Comparison of ENCODE assay signal across 1 cellular context in the genomic region with DNA sequence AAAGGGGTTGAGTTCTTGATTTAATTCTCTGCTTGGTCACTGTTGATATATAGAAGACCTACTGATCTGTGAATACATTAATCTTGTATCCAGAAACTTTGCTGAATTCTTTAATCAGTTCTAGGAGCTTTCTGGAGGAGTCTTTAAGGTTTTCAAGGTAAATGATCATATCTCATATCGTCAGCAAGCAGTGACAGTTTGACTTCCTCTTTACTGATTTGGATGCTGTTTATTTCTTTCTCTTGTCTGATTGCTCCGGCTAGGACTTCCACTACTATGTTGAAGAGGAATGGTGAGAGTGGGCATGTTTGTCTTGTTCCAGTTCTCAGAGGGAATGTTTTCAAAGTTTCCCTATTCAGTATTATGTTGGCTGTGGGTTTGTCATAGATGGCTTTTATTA.
TF ChIP-seq lines count a peak whose summit lies in the region.
"Not testable (repeated sequence)": the region's sequence is repeated elsewhere in the genome, so short reads cannot be mapped to it uniquely, and the experiment has no call there.

No MANE protein-coding gene starts in this region.

TF ChIP-seq in K562, 482 proteins besides CTCF, POLR2A, EP300 and RAD21:
- TF ChIP-seq SOX6 (IDR thresholded peaks at IDR 0.05) (0 out of 2 replicates have a peak, but pooled peaks have one; percentile 14), RCOR1 (IDR thresholded peaks at IDR 0.05; ENCODE audit: borderline replicate concordance in 1 of 2, low read depth in 2 of 2, low read length in 2 of 2) (0 out of 4 replicates have a peak, but pooled peaks of 1 of the 2 experiments have one; percentile 11), ZEB2 (IDR thresholded peaks at IDR 0.05) (peak; percentile 71), SMARCE1 (IDR thresholded peaks at IDR 0.05) (peak; percentile 75), DPF2 (IDR thresholded peaks at IDR 0.05) (peak; percentile 60; the same call in 1 of the 2 replicates), ARID1B (IDR thresholded peaks at IDR 0.05) (peak; percentile 72), TRIM24 (IDR thresholded peaks at IDR 0.05) (peak; percentile 30 to 74; a peak in 2 of 4 replicates), MEIS2 (IDR thresholded peaks at IDR 0.05; ENCODE audit: partially characterized antibody) (peak; percentile 62), MTA1 (IDR thresholded peaks at IDR 0.05; ENCODE audit: borderline replicate concordance) (0 out of 2 replicates have a peak, but pooled peaks have one; percentile 15), CBFA2T3 (IDR thresholded peaks at IDR 0.05) (peak; percentile 34; the same call in 1 of the 2 replicates), SPI1 (IDR thresholded peaks at IDR 0.05; ENCODE audit: borderline replicate concordance, low read depth, low read length) (peak; percentile 81), TAL1 (IDR thresholded peaks at IDR 0.05) (peak; percentile 39; the same call in 1 of the 2 replicates), CTBP1 (IDR thresholded peaks at IDR 0.05; ENCODE audit: borderline replicate concordance) (0 out of 2 replicates have a peak, but pooled peaks have one; percentile 19)
- TF ChIP-seq, protein P1, sequence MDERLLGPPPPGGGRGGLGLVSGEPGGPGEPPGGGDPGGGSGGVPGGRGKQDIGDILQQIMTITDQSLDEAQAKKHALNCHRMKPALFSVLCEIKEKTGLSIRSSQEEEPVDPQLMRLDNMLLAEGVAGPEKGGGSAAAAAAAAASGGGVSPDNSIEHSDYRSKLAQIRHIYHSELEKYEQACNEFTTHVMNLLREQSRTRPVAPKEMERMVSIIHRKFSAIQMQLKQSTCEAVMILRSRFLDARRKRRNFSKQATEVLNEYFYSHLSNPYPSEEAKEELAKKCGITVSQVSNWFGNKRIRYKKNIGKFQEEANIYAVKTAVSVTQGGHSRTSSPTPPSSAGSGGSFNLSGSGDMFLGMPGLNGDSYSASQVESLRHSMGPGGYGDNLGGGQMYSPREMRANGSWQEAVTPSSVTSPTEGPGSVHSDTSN (CRISPR knock-in tag; IDR thresholded peaks at IDR 0.05; ENCODE audit: low read depth) = not testable (repeated sequence)
- TF ChIP-seq, protein P1 (tag; conservative IDR thresholded peaks at IDR 0.05; ENCODE audit: low read depth) = peak; percentile 53
- TF ChIP-seq, protein P2, sequence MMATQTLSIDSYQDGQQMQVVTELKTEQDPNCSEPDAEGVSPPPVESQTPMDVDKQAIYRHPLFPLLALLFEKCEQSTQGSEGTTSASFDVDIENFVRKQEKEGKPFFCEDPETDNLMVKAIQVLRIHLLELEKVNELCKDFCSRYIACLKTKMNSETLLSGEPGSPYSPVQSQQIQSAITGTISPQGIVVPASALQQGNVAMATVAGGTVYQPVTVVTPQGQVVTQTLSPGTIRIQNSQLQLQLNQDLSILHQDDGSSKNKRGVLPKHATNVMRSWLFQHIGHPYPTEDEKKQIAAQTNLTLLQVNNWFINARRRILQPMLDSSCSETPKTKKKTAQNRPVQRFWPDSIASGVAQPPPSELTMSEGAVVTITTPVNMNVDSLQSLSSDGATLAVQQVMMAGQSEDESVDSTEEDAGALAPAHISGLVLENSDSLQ (IDR thresholded peaks at IDR 0.05) = peak; percentile 65
